18 cellular contexts compared by ENCODE assay signal in genomic region chr3:4818164-4818563, GRCh38.
DNase-seq lines count a peak whose midpoint lies in the region; ATAC-seq and FAIRE-seq lines count a peak whose summit lies in the region.
"Had no signal": no experiment of that assay in that cellular context is flagged by ENCODE, and none has a peak within 500 bp of the region (broad histone marks: within the 10 kb centered on the region; RNA-seq: fewer than 3 reads in every experiment).

No MANE protein-coding gene starts in this region.

- ATAC-seq in stimulated activated naive CD8-positive, alpha-beta T cell treated with anti-CD3 and anti-CD28 coated beads, Interleukin-15, amount 100 ng/mL, for 72 hours = no peak
- ATAC-seq in naive thymus-derived CD4-positive, alpha-beta T cell = no peak
- no peak for ATAC-seq in HG02885 (IDR thresholded peaks at IDR 0.05; ENCODE audit: poor library complexity, unreplicated experiment)
- ATAC-seq: HCT116 had no signal

- H3K4me3 ChIP-seq in naive thymus-derived CD4-positive, alpha-beta T cell (ENCODE audit: low read length) = no peak overlapping the region
- H3K4me3 ChIP-seq: GM23248 had no signal

- peaks cover 55% of the 10 kb centered on the region for H3K4me1 Mint-ChIP-seq in stimulated activated naive CD8-positive, alpha-beta T cell treated with anti-CD3 and anti-CD28 coated beads, Interleukin-15, Interleukin-2, amounts not matched to agents 100 ng/mL and 50 ng/mL, for 24 hours (ENCODE audit: low read depth)
- H3K4me1 Mint-ChIP-seq in stimulated activated naive CD8-positive, alpha-beta T cell treated with anti-CD3 and anti-CD28 coated beads, Interleukin-15, amount 100 ng/mL, for 72 hours = peaks cover 59% of the 10 kb centered on the region
- peaks cover 39% of the 10 kb centered on the region for H3K4me1 Mint-ChIP-seq in activated naive CD8-positive, alpha-beta T cell (ENCODE audit: low read depth)
- H3K4me1 Mint-ChIP-seq in naive thymus-derived CD4-positive, alpha-beta T cell = peaks cover 16 to 62% (median 37%) of the 10 kb centered on the region in 7 donors

- POLR2A ChIA-PET in naive thymus-derived CD4-positive, alpha-beta T cell (lab: Charles Lee) = no interaction called here

- peaks cover 3 to 55% (median 10%) of the 10 kb centered on the region in 3 experiments for H3K36me3 ChIP-seq in naive thymus-derived CD4-positive, alpha-beta T cell (ENCODE audit: control insufficient read depth in 2 of 3, insufficient read depth in 3 of 3, low read length in 3 of 3)

- peaks cover 9% of the 10 kb centered on the region for H3K9me3 Mint-ChIP-seq in stimulated activated naive CD8-positive, alpha-beta T cell treated with anti-CD3 and anti-CD28 coated beads, Interleukin-15, Interleukin-2, amounts not matched to agents 100 ng/mL and 50 ng/mL, for 24 hours
- H3K9me3 Mint-ChIP-seq in stimulated activated naive CD8-positive, alpha-beta T cell treated with anti-CD3 and anti-CD28 coated beads, Interleukin-15, amount 100 ng/mL, for 72 hours = peaks cover under 1 to 11% of the 10 kb centered on the region in 2 donors
- H3K9me3 Mint-ChIP-seq in activated naive CD8-positive, alpha-beta T cell (ENCODE audit: low read depth) = no peaks in the 10 kb centered on the region
- H3K9me3 Mint-ChIP-seq in naive thymus-derived CD4-positive, alpha-beta T cell = peaks cover 0 to 11% (median 2%) of the 10 kb centered on the region in 11 donors

- peak overlapping the region; percentile 28 for H3K27ac ChIP-seq in naive thymus-derived CD4-positive, alpha-beta T cell (ENCODE audit: low read depth, low read length)
- H3K27ac ChIP-seq: GM23248, HL-60 had no signal

- intact Hi-C loops in naive thymus-derived CD4-positive, alpha-beta T cell (cut with micrococcal nuclease) = no loop called here

- DNase-seq in stimulated activated naive CD8-positive, alpha-beta T cell treated with anti-CD3 and anti-CD28 coated beads, Interleukin-15, amount 100 ng/mL, for 72 hours = no peak
- DNase-seq in naive thymus-derived CD4-positive, alpha-beta T cell = no peak
- DNase-seq in frontal cortex (ENCODE audit: low spot score in 2 of 2) (no peak), NCI-H2029 (lab: John Stamatoyannopoulos, UW) (no peak)
- DNase-seq: DMS79; GM23248; NCI-H1417; NCI-H187 treated with DMSO at 0.1 percent for 48 hours; NCI-H2171; NCI-H446 treated with DMSO at 0.1 percent for 48 hours; NK-92 treated with Interleukin-12 subunit alpha and Interleukin-12 subunit beta, amount 100 ng/mL, for 24 hours; SHP77 treated with DMSO at 0.1 percent for 48 hours had no signal

- peak overlapping the region; percentile 47 for H3K27ac Mint-ChIP-seq in stimulated activated naive CD8-positive, alpha-beta T cell treated with anti-CD3 and anti-CD28 coated beads, Interleukin-15, Interleukin-2, amounts not matched to agents 100 ng/mL and 50 ng/mL, for 24 hours
- no peak overlapping the region for H3K27ac Mint-ChIP-seq in stimulated activated naive CD8-positive, alpha-beta T cell treated with anti-CD3 and anti-CD28 coated beads, Interleukin-15, amount 100 ng/mL, for 72 hours
- peak overlapping the region; percentile 66 for H3K27ac Mint-ChIP-seq in activated naive CD8-positive, alpha-beta T cell
- peak overlapping the region in 4 of 9 donors; percentile 41 to 63 (median 54) for H3K27ac Mint-ChIP-seq in naive thymus-derived CD4-positive, alpha-beta T cell

- peaks cover 89% of the 10 kb centered on the region for H3K36me3 Mint-ChIP-seq in stimulated activated naive CD8-positive, alpha-beta T cell treated with anti-CD3 and anti-CD28 coated beads, Interleukin-15, Interleukin-2, amounts not matched to agents 100 ng/mL and 50 ng/mL, for 24 hours (ENCODE audit: low read depth)
- peaks cover 41% of the 10 kb centered on the region for H3K36me3 Mint-ChIP-seq in activated naive CD8-positive, alpha-beta T cell
- peaks cover 34 to 85% (median 55%) of the 10 kb centered on the region in 5 donors for H3K36me3 Mint-ChIP-seq in naive thymus-derived CD4-positive, alpha-beta T cell

- H3K27me3 Mint-ChIP-seq in stimulated activated naive CD8-positive, alpha-beta T cell treated with anti-CD3 and anti-CD28 coated beads, Interleukin-15, Interleukin-2, amounts not matched to agents 100 ng/mL and 50 ng/mL, for 24 hours = no peaks in the 10 kb centered on the region
- no peaks in the 10 kb centered on the region for H3K27me3 Mint-ChIP-seq in stimulated activated naive CD8-positive, alpha-beta T cell treated with anti-CD3 and anti-CD28 coated beads, Interleukin-15, amount 100 ng/mL, for 72 hours
- H3K27me3 Mint-ChIP-seq in activated naive CD8-positive, alpha-beta T cell = no peaks in the 10 kb centered on the region
- H3K27me3 Mint-ChIP-seq in naive thymus-derived CD4-positive, alpha-beta T cell = no peaks in the 10 kb centered on the region

- H3K9me3 ChIP-seq in naive thymus-derived CD4-positive, alpha-beta T cell (ENCODE audit: control insufficient read depth in 2 of 3, low read length in 3 of 3) = no peaks in the 10 kb centered on the region

- peaks cover 19 to 24% of the 10 kb centered on the region in 2 donors for H3K4me1 ChIP-seq in naive thymus-derived CD4-positive, alpha-beta T cell (ENCODE audit: control insufficient read depth in 2 of 2, insufficient read depth in 2 of 2, low read length in 2 of 2)

- H3K4me3 Mint-ChIP-seq in stimulated activated naive CD8-positive, alpha-beta T cell treated with anti-CD3 and anti-CD28 coated beads, Interleukin-15, Interleukin-2, amounts not matched to agents 100 ng/mL and 50 ng/mL, for 24 hours = no peak overlapping the region
- no peak overlapping the region for H3K4me3 Mint-ChIP-seq in stimulated activated naive CD8-positive, alpha-beta T cell treated with anti-CD3 and anti-CD28 coated beads, Interleukin-15, amount 100 ng/mL, for 72 hours
- H3K4me3 Mint-ChIP-seq in activated naive CD8-positive, alpha-beta T cell = no peak overlapping the region
- no peak overlapping the region for H3K4me3 Mint-ChIP-seq in naive thymus-derived CD4-positive, alpha-beta T cell

- CTCF ChIA-PET in naive thymus-derived CD4-positive, alpha-beta T cell (lab: Charles Lee) = no interaction called here

- H3K27me3 ChIP-seq in naive thymus-derived CD4-positive, alpha-beta T cell (ENCODE audit: control insufficient read depth in 2 of 2, insufficient read depth in 2 of 2, low read length in 2 of 2) = no peaks in the 10 kb centered on the region

- FAIRE-seq in frontal cortex (lab: Jason Lieb, UNC) = no peak
- FAIRE-seq: D721Med had no signal

Comparison
In these comparisons a context has a peak if more than half of its experiments do, and no peak if none do; other contexts are left out.
1. H3K27ac Mint-ChIP-seq: peak in stimulated activated naive CD8-positive, alpha-beta T cell treated with anti-CD3 and anti-CD28 coated beads, Interleukin-15, Interleukin-2, amounts not matched to agents 100 ng/mL and 50 ng/mL, for 24 hours (single experiment) and activated naive CD8-positive, alpha-beta T cell (single experiment); none in stimulated activated naive CD8-positive, alpha-beta T cell treated with anti-CD3 and anti-CD28 coated beads, Interleukin-15, amount 100 ng/mL, for 72 hours (0 of 2).